ENCODE assay signal across 12 cellular contexts in the genomic region with DNA sequence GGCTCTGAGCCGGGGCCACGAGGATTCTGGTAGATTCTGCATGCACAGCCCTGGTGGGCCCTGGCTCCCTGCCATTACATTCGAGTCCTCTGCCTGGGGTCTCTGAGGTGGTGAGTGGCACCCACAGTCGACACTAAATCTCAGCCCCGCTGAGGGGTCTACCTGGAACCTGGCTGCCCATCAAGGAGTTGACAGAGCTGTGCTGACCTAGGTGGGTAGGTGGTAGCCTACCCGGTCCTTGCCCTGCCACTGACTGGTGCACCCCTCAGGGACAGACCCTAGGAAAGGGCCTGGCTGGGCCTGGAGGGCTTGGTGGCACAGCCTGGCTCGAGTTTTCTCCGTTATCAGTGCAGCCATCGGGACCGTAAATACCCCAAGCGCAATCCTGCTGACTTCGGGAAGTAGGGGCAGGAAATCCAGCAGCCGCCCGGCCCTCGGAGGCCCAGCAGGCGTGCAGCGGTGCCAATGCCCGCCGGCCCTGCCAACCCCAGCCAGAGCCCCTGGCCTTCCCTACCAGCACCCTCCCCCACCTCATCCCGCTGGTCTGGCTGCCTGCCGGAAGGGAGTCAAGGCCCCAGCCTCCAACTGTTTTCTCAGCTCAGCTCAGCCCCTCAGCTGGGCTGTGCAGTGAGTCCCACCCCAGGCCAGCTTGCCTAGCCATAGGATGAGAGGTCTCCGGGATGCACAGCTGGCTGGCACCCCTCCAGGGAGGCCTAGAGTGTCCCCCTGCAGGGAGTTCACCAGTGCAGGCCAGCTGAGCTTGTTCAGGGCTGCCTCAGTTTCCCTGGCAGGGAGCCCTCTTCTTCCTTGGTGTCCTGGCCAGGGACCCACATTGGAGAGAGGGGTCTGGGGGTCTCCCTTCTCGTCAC.
DNase-seq lines count a peak whose midpoint lies in the region; ATAC-seq and TF ChIP-seq lines count a peak whose summit lies in the region.
"Had no signal": no experiment of that assay in that cellular context is flagged by ENCODE, and none has a peak within 500 bp of the region (broad histone marks: within the 10 kb centered on the region; RNA-seq: fewer than 3 reads in every experiment).

No MANE protein-coding gene starts in this region.

- WGBS in ovary, 3 donors, result 37 to 59% (median 58%) methylated on average over 23 of the region's 23 CpGs
- WGBS in aorta, 2 donors, result 27 to 35% methylated on average over 23 of the region's 23 CpGs

- H3K9me3 ChIP-seq in ovary (no peaks in the 10 kb centered on the region), aorta (ENCODE audit: control insufficient read depth, low read length) (no peaks in the 10 kb centered on the region)
- no peaks in the 10 kb centered on the region for H3K9me3 ChIP-seq in CD4-positive, alpha-beta memory T cell (ENCODE audit: control insufficient read depth in 1 of 2, low read length in 2 of 2)

- H3K4me1 Mint-ChIP-seq in CD4-positive, alpha-beta memory T cell, result peaks cover 0 to 1% (median under 1%) of the 10 kb centered on the region in 4 donors
- peaks cover 2% of the 10 kb centered on the region for H3K4me1 Mint-ChIP-seq in activated CD8-positive, alpha-beta T cell treated with anti-CD3 and anti-CD28 coated beads for 36 hours (ENCODE audit: low read depth)

- no peak for TF ChIP-seq POLR2A in ovary (IDR thresholded peaks at IDR 0.05)

- no peak for TF ChIP-seq CTCF in fibroblast of villous mesenchyme (IDR thresholded peaks at IDR 0.05; ENCODE audit: insufficient read depth, low read depth, low read length)
- no peak for TF ChIP-seq CTCF in ovary (IDR thresholded peaks at IDR 0.05)
- no peak for TF ChIP-seq CTCF in activated CD8-positive, alpha-beta T cell treated with anti-CD3 and anti-CD28 coated beads for 36 hours (IDR thresholded peaks at IDR 0.05)

- H3K4me1 ChIP-seq in ovary (ENCODE audit: insufficient read depth), result peaks cover 44% of the 10 kb centered on the region
- no peaks in the 10 kb centered on the region for H3K4me1 ChIP-seq in aorta (ENCODE audit: control insufficient read depth in 1 of 2, insufficient read depth in 2 of 2, low read length in 2 of 2)
- no peaks in the 10 kb centered on the region for H3K4me1 ChIP-seq in CD4-positive, alpha-beta memory T cell (ENCODE audit: insufficient read depth, low read length)

- H3K27me3 ChIP-seq in ovary, result no peaks in the 10 kb centered on the region
- no peaks in the 10 kb centered on the region for H3K27me3 ChIP-seq in aorta (ENCODE audit: control insufficient read depth in 1 of 2, insufficient read depth in 2 of 2, low read length in 1 of 2)
- no peaks in the 10 kb centered on the region for H3K27me3 ChIP-seq in CD4-positive, alpha-beta memory T cell (ENCODE audit: insufficient read depth, low read length)

- H3K27ac ChIP-seq in ovary, result peak overlapping the region; percentile 0 to 84
- no peak overlapping the region for H3K27ac ChIP-seq in aorta (ENCODE audit: low read depth in 1 of 2, low read length in 2 of 2)
- no peak overlapping the region for H3K27ac ChIP-seq in CD4-positive, alpha-beta memory T cell (ENCODE audit: low read depth, low read length)

- no peaks in the 10 kb centered on the region for H3K36me3 ChIP-seq in ovary
- H3K36me3 ChIP-seq in aorta (ENCODE audit: control insufficient read depth in 1 of 2, insufficient read depth in 2 of 2, low read length in 1 of 2), result no peaks in the 10 kb centered on the region
- no peaks in the 10 kb centered on the region for H3K36me3 ChIP-seq in CD4-positive, alpha-beta memory T cell (ENCODE audit: insufficient read depth, low read length)

- H3K36me3 Mint-ChIP-seq in CD4-positive, alpha-beta memory T cell, result peaks cover 9 to 21% of the 10 kb centered on the region in 2 donors
- no peaks in the 10 kb centered on the region for H3K36me3 Mint-ChIP-seq in activated CD8-positive, alpha-beta T cell treated with anti-CD3 and anti-CD28 coated beads for 36 hours (ENCODE audit: low read depth)

- H3K9me3 Mint-ChIP-seq in CD4-positive, alpha-beta memory T cell, result peaks cover 0 to 4% (median 0%) of the 10 kb centered on the region in 8 donors
- H3K9me3 Mint-ChIP-seq in activated CD8-positive, alpha-beta T cell treated with anti-CD3 and anti-CD28 coated beads for 36 hours, result no peaks in the 10 kb centered on the region
- H3K9me3 Mint-ChIP-seq: T-cell had no signal

- ATAC-seq in aorta (ENCODE audit: low FRiP score), result peak; percentile 4
- no peak for ATAC-seq in activated CD8-positive, alpha-beta T cell treated with anti-CD3 and anti-CD28 coated beads for 36 hours

- peak overlapping the region in 1 of 7 donors; percentile 41 for H3K27ac Mint-ChIP-seq in CD4-positive, alpha-beta memory T cell
- H3K27ac Mint-ChIP-seq in activated CD8-positive, alpha-beta T cell treated with anti-CD3 and anti-CD28 coated beads for 36 hours, result no peak overlapping the region
- H3K27ac Mint-ChIP-seq: CD4-positive, CD25-positive, alpha-beta regulatory T cell; T-cell had no signal

- POLR2A ChIA-PET in CD4-positive, alpha-beta memory T cell (lab: Charles Lee; ENCODE audit: partially characterized antibody), result no interaction called here
- POLR2A ChIA-PET in activated CD8-positive, alpha-beta T cell treated with anti-CD3 and anti-CD28 coated beads for 36 hours (lab: Charles Lee), result no interaction called here

- H3K27me3 Mint-ChIP-seq in CD4-positive, alpha-beta memory T cell, result no peaks in the 10 kb centered on the region
- H3K27me3 Mint-ChIP-seq in activated CD8-positive, alpha-beta T cell treated with anti-CD3 and anti-CD28 coated beads for 36 hours, result no peaks in the 10 kb centered on the region
- H3K27me3 Mint-ChIP-seq: CD4-positive, CD25-positive, alpha-beta regulatory T cell; T-cell had no signal

- H3K4me3 ChIP-seq in fibroblast of villous mesenchyme (ENCODE audit: low read depth, low read length) (no peak overlapping the region), ovary (no peak overlapping the region), aorta (ENCODE audit: low read length in 2 of 2) (no peak overlapping the region)
- H3K4me3 ChIP-seq in CD4-positive, alpha-beta memory T cell (ENCODE audit: low read length in 2 of 2), result no peak overlapping the region

- intact Hi-C loops in ovary (cut with DNase I), result no loop called here
- intact Hi-C loops in aorta (cut with DNase I), result loop anchor here (2.0 to 5.0 kb wide), 3 partner anchors 73 to 107 kb away; no protein-coding TSS in a partner anchor
- intact Hi-C loops in CD4-positive, alpha-beta memory T cell (cut with micrococcal nuclease), result no loop called here
- intact Hi-C loops in activated CD8-positive, alpha-beta T cell treated with anti-CD3 and anti-CD28 coated beads for 36 hours (cut with micrococcal nuclease), result no loop called here

- no peak overlapping the region for H3K4me3 Mint-ChIP-seq in CD4-positive, alpha-beta memory T cell
- H3K4me3 Mint-ChIP-seq in activated CD8-positive, alpha-beta T cell treated with anti-CD3 and anti-CD28 coated beads for 36 hours, result no peak overlapping the region
- H3K4me3 Mint-ChIP-seq: CD4-positive, CD25-positive, alpha-beta regulatory T cell; T-cell had no signal

- peak; percentile 0 for DNase-seq in stimulated activated CD4-positive, alpha-beta T cell treated with anti-CD3 and anti-CD28 coated beads, Interleukin-15, amount 100 ng/mL, for 24 hours
- DNase-seq in stimulated activated CD4-positive, alpha-beta T cell treated with anti-CD3 and anti-CD28 coated beads, Interleukin-12 subunit alpha, Interleukin-12 subunit beta, amount 100 ng/mL, for 4 hours, result no peak
- peak; percentile 16 for DNase-seq in fibroblast of villous mesenchyme (ENCODE audit: low read depth)
- DNase-seq in ovary, result peak; percentile 64 to 82 (median 79)
- DNase-seq in aorta, result peak; percentile 55 to 77
- DNase-seq in CD4-positive, alpha-beta memory T cell, result no peak
- no peak for DNase-seq in stimulated activated naive CD4-positive, alpha-beta T cell treated with Interleukin-2 at 50 U/mL for 16 hours (lab: John Stamatoyannopoulos, UW)
- no peak for DNase-seq in activated CD8-positive, alpha-beta T cell treated with anti-CD3 and anti-CD28 coated beads for 36 hours
- DNase-seq: HCEC 1CT, NCI-H446 treated with DMSO at 0.1 percent for 48 hours had no signal

- TF ChIP-seq EP300 in ovary (IDR thresholded peaks at IDR 0.05), result no peak

- CTCF ChIA-PET in CD4-positive, alpha-beta memory T cell (lab: Charles Lee; ENCODE audit: partially characterized antibody), result no interaction called here
- CTCF ChIA-PET in activated CD8-positive, alpha-beta T cell treated with anti-CD3 and anti-CD28 coated beads for 36 hours (lab: Charles Lee), result interaction anchor here (1.1 kb wide), 1 partner anchor 338 kb away, joined by 3 read pairs; no protein-coding TSS in a partner anchor

Comparison
In these comparisons a context has a peak if more than half of its experiments do, and no peak if none do; other contexts are left out.
1. DNase-seq: peak in stimulated activated CD4-positive, alpha-beta T cell treated with anti-CD3 and anti-CD28 coated beads, Interleukin-15, amount 100 ng/mL, for 24 hours (single experiment), fibroblast of villous mesenchyme (single experiment), ovary (5 of 5) and aorta (2 of 2); none in stimulated activated CD4-positive, alpha-beta T cell treated with anti-CD3 and anti-CD28 coated beads, Interleukin-12 subunit alpha, Interleukin-12 subunit beta, amount 100 ng/mL, for 4 hours (single experiment), CD4-positive, alpha-beta memory T cell (0 of 5), stimulated activated naive CD4-positive, alpha-beta T cell treated with Interleukin-2 at 50 U/mL for 16 hours (single experiment) and activated CD8-positive, alpha-beta T cell treated with anti-CD3 and anti-CD28 coated beads for 36 hours (single experiment).
2. H3K27ac ChIP-seq: peak in ovary (2 of 2); none in aorta (0 of 2) and CD4-positive, alpha-beta memory T cell (single experiment).
3. intact Hi-C loops: an anchor here in aorta (2.0 to 5.0 kb wide); none called in ovary, CD4-positive, alpha-beta memory T cell and activated CD8-positive, alpha-beta T cell treated with anti-CD3 and anti-CD28 coated beads for 36 hours.